29 cellular contexts compared by ENCODE assay signal in the genomic region with DNA sequence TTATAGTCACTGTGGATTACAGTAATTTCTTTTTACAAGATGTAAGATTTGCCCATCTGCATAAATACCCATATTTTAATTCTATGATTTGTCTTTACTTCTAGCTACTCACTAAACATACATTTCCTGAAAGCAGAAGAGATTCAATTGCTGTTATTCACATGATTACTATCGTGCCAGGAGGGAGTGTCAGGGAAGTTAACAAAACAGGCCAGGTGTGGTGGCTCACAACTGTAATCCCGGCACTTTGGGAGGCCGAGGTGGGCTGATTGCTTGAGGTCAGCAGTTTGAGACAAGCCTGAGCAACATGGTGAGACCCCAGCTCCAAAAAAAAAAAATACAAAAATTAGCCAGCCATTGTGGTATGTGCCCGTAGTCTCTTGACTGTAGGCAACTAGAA.
"Had no signal": no experiment of that assay in that cellular context is flagged by ENCODE, and none has a peak within 500 bp of the region (broad histone marks: within the 10 kb centered on the region; RNA-seq: fewer than 3 reads in every experiment).

No MANE protein-coding gene starts in this region.

- H3K9ac ChIP-seq: SK-N-SH had no signal

- H3K27ac Mint-ChIP-seq: activated B cell treated with CpG ODN at 0.5 μM for 24 hours; activated CD8-positive, alpha-beta T cell treated with anti-CD3 and anti-CD28 coated beads for 36 hours; activated naive CD8-positive, alpha-beta T cell treated with anti-CD3 and anti-CD28 coated beads for 36 hours; activated T-cell treated with anti-CD3 and anti-CD28 coated beads, Interleukin-2, amount 50 U/mL, for 72 hours; activated T-helper 17 cell treated with anti-CD3 and anti-CD28 coated beads, Interleukin-2, amount 50 U/mL, for 72 hours; T-helper 1 cell treated with Interleukin-12 subunit alpha and Interleukin-12 subunit beta and Interleukin-4 antibody, amounts not matched to agents 30 μg/mL and 1 μg/mL, for 36 hours had no signal

- ATAC-seq: activated CD8-positive, alpha-beta T cell treated with anti-CD3 and anti-CD28 coated beads for 36 hours; activated T-cell treated with anti-CD3 and anti-CD28 coated beads, Interleukin-2, amount 50 U/mL, for 72 hours; activated T-helper 17 cell treated with anti-CD3 and anti-CD28 coated beads, Interleukin-2, amount 50 U/mL, for 72 hours; PC-3 had no signal

- H3K4me3 Mint-ChIP-seq: activated B cell treated with CpG ODN at 0.5 μM for 24 hours; activated CD8-positive, alpha-beta T cell treated with anti-CD3 and anti-CD28 coated beads for 36 hours; activated naive CD8-positive, alpha-beta T cell treated with anti-CD3 and anti-CD28 coated beads for 36 hours; activated T-cell treated with anti-CD3 and anti-CD28 coated beads, Interleukin-2, amount 50 U/mL, for 72 hours; activated T-helper 17 cell treated with anti-CD3 and anti-CD28 coated beads, Interleukin-2, amount 50 U/mL, for 72 hours; central memory CD8-positive, alpha-beta T cell; T-helper 1 cell treated with Interleukin-12 subunit alpha and Interleukin-12 subunit beta and Interleukin-4 antibody, amounts not matched to agents 30 μg/mL and 1 μg/mL, for 36 hours had no signal

- H3K27me3 Mint-ChIP-seq: activated B cell treated with CpG ODN at 0.5 μM for 24 hours; activated CD8-positive, alpha-beta T cell treated with anti-CD3 and anti-CD28 coated beads for 36 hours; activated naive CD8-positive, alpha-beta T cell treated with anti-CD3 and anti-CD28 coated beads for 36 hours; activated T-helper 17 cell treated with anti-CD3 and anti-CD28 coated beads, Interleukin-2, amount 50 U/mL, for 72 hours; central memory CD8-positive, alpha-beta T cell had no signal

- H3K9me3 Mint-ChIP-seq: activated B cell treated with CpG ODN at 0.5 μM for 24 hours; activated CD8-positive, alpha-beta T cell treated with anti-CD3 and anti-CD28 coated beads for 36 hours; activated naive CD8-positive, alpha-beta T cell treated with anti-CD3 and anti-CD28 coated beads for 36 hours; activated T-cell treated with anti-CD3 and anti-CD28 coated beads, Interleukin-2, amount 50 U/mL, for 72 hours; activated T-helper 17 cell treated with anti-CD3 and anti-CD28 coated beads, Interleukin-2, amount 50 U/mL, for 72 hours; central memory CD8-positive, alpha-beta T cell; T-helper 1 cell treated with Interleukin-12 subunit alpha and Interleukin-12 subunit beta and Interleukin-4 antibody, amounts not matched to agents 30 μg/mL and 1 μg/mL, for 36 hours had no signal

- H3K4me3 ChIP-seq: cardiac muscle cell, Peyer's patch, SJSA1 had no signal

- H3K27ac ChIP-seq: brain microvascular endothelial cell, cardiac muscle cell, Peyer's patch, SJSA1, VCaP had no signal

- H3K9me3 ChIP-seq: Peyer's patch, SJSA1, SK-N-SH had no signal

- DNase-seq: activated B cell treated with CpG ODN at 0.5 μM for 24 hours; activated CD4-positive, alpha-beta T cell treated with anti-CD3 and anti-CD28 coated beads for 48 hours; activated CD4-positive, alpha-beta T cell treated with anti-CD3 and anti-CD28 coated beads, Interleukin-2, amount 50 U/mL, for 4 hours; activated CD4-positive, CD25-positive, alpha-beta regulatory T cell treated with anti-CD3 and anti-CD28 coated beads, Interleukin-2, amount 50 U/mL, for 72 hours; activated CD8-positive, alpha-beta T cell treated with anti-CD3 and anti-CD28 coated beads for 36 hours; activated effector memory CD4-positive, alpha-beta T cell treated with anti-CD3 and anti-CD28 coated beads, Interleukin-2, amount 50 U/mL, for 16 hours; activated naive CD4-positive, alpha-beta T cell; activated naive CD4-positive, alpha-beta T cell treated with anti-CD3 and anti-CD28 coated beads, Interleukin-2, amount 50 U/mL, for 16 hours; activated naive CD8-positive, alpha-beta T cell treated with anti-CD3 and anti-CD28 coated beads for 36 hours; activated T-cell treated with anti-CD3 and anti-CD28 coated beads, Interleukin-2, amount 50 U/mL, for 1 hour; activated T-cell treated with anti-CD3 and anti-CD28 coated beads, Interleukin-2, amount 50 U/mL, for 72 hours; amniotic stem cell; aorta; brain microvascular endothelial cell; NCI-H1048; NCI-H1436 treated with DMSO at 0.1 percent for 48 hours; NCI-H1694 treated with DMSO at 0.1 percent for 48 hours; NCI-H345; NCI-H524 treated with DMSO at 0.1 percent for 48 hours; PC-3; Peyer's patch; SHP77 treated with DMSO at 0.1 percent for 48 hours; SK-N-SH had no signal

- H3K4me2 ChIP-seq: SK-N-SH had no signal

- H3K36me3 Mint-ChIP-seq: activated naive CD8-positive, alpha-beta T cell treated with anti-CD3 and anti-CD28 coated beads for 36 hours had no signal

- H3K36me3 ChIP-seq: brain microvascular endothelial cell, cardiac muscle cell, Peyer's patch, SJSA1 had no signal

- H3K27me3 ChIP-seq: brain microvascular endothelial cell, cardiac muscle cell, Peyer's patch had no signal
